Comparison of ENCODE assay signal across 8 cellular contexts in the genomic region with DNA sequence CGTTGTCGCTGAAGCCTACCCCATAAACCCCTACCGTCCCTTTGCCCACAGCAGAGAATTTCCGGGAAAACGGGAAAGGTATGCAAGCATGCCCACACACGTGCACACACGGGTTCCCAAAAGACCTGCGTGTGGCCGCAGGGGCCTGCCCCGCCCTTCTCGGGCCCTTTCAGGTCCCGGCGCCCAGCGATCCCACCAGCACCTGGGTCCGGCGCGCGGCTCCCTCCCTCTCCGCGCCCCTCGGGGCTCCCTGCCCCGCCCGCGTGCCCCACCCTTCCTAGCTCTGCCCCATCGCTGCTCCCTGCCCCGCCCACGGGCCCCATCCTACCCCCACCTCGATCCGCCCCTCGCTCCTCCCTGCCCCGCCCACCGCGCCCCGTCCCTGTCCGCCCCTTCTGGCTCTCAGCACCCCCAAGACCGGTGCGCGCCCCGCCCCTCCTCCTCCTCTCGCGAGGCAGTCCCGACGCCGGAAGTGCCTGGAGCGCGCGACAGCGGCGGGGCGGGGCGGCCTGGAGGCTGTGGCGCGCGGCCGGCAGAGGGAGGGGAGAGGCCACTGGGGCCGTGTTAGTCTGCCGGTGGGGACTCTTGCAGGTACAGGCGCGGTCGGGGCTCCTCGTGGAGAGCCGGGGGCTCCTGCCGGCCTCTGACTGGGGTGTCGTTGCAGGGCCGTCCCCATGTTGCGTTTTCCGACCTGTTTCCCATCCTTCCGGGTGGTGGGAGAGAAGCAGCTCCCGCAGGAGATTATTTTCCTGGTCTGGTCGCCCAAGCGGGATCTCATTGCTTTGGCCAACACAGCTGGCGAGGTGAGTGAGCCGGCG. TPM values are rescaled to one million over a fixed set of nuclear protein-coding genes. Genes with fewer than 3 reads are reported as not detected.
DNase-seq lines count a peak whose midpoint lies in the region; ATAC-seq and TF ChIP-seq lines count a peak whose summit lies in the region.

Gene ANAPC4 (plus strand): TSS at position 510 of the 818 bp plus-strand sequence. CDS start 165 bp downstream, at position 675.

- H3K27me3 Mint-ChIP-seq in activated CD4-positive, alpha-beta T cell treated with anti-CD3 and anti-CD28 coated beads for 36 hours, result no peaks in the 10 kb centered on the region

- TF ChIP-seq CTCF in choroid plexus epithelial cell (conservative IDR thresholded peaks at IDR 0.05; ENCODE audit: low read depth, low read length), result no peak

- ATAC-seq in HG03439 (IDR thresholded peaks at IDR 0.05; ENCODE audit: unreplicated experiment), result peak; percentile 95
- peak; percentile 98 for ATAC-seq in activated CD4-positive, alpha-beta T cell treated with anti-CD3 and anti-CD28 coated beads for 36 hours

- H3K4me3 Mint-ChIP-seq in activated CD4-positive, alpha-beta T cell treated with anti-CD3 and anti-CD28 coated beads for 36 hours, result no peak within 1 kb of the TSS

- peak within 1 kb of the TSS; percentile 74 for H3K27ac Mint-ChIP-seq in activated CD4-positive, alpha-beta T cell treated with anti-CD3 and anti-CD28 coated beads for 36 hours

- DNase-seq in Ammon's horn (ENCODE audit: low spot score) (peak; percentile 93), GM19238 (ENCODE audit: insufficient read length, low spot score) (peak; percentile 90), NCI-H524 (lab: John Stamatoyannopoulos, UW) (peak; percentile 90 to 92), choroid plexus epithelial cell (ENCODE audit: low read depth) (peak; percentile 94), kidney tubule cell (ENCODE audit: low spot score) (peak; percentile 94)
- peak; percentile 99 for DNase-seq in activated CD4-positive, alpha-beta T cell treated with anti-CD3 and anti-CD28 coated beads for 36 hours
- DNase-seq in stimulated activated CD4-positive, alpha-beta T cell treated with anti-CD3 and anti-CD28 coated beads, Interleukin-1b, Interleukin-23, amount 100 ng/mL, for 1 hour (ENCODE audit: low read depth in 2 of 2), result peak; percentile 95 to 98

- POLR2A ChIA-PET in activated CD4-positive, alpha-beta T cell treated with anti-CD3 and anti-CD28 coated beads for 36 hours (lab: Charles Lee), result interaction anchor here (0.7 to 2.0 kb wide), 2 partner anchors 143 to 419 kb away, joined by 3 to 6 read pairs; partner anchors contain the start of gene PI4K2B

- H3K4me1 Mint-ChIP-seq in activated CD4-positive, alpha-beta T cell treated with anti-CD3 and anti-CD28 coated beads for 36 hours, result peaks cover 8% of the 10 kb centered on the region

- H3K36me3 Mint-ChIP-seq in activated CD4-positive, alpha-beta T cell treated with anti-CD3 and anti-CD28 coated beads for 36 hours (ENCODE audit: low read depth), result peaks cover 11% of the 10 kb centered on the region

- intact Hi-C loops in activated CD4-positive, alpha-beta T cell treated with anti-CD3 and anti-CD28 coated beads for 36 hours (cut with DNase I, micrococcal nuclease), result loop anchor here (1.0 to 5.0 kb wide), 9 partner anchors 56 to 940 kb away; partner anchors contain the start of genes DHX15 (in 2 of the 2), SEPSECS (in 2 of the 2), ZCCHC4 (in 2 of the 2) and SMIM20 (in 1 of the 2)

- peak within 1 kb of the TSS; percentile 93 for H3K4me3 ChIP-seq in choroid plexus epithelial cell (ENCODE audit: low read depth, low read length)

- no peaks in the 10 kb centered on the region for H3K9me3 Mint-ChIP-seq in activated CD4-positive, alpha-beta T cell treated with anti-CD3 and anti-CD28 coated beads for 36 hours (ENCODE audit: low read depth)

- CTCF ChIA-PET in activated CD4-positive, alpha-beta T cell treated with anti-CD3 and anti-CD28 coated beads for 36 hours (lab: Charles Lee), result interaction anchor here (0.8 to 1.8 kb wide), 9 partner anchors 9 to 216 kb away, joined by 3 to 9 read pairs (median 4); partner anchors contain the start of gene ZCCHC4

RNA-seq across cellular contexts. Expression of gene ANAPC4, which starts in this region (rescaled TPM):
- total RNA-seq in activated CD4-positive, alpha-beta T cell treated with anti-CD3 and anti-CD28 coated beads for 36 hours, result 10 to 100 TPM; 19.2 to 31.2 TPM

Comparison
In these comparisons a context has a peak if more than half of its experiments do, and no peak if none do; other contexts are left out.
1. Peak in every context shown above with its lines: DNase-seq, ATAC-seq and H3K4me3 ChIP-seq.